Comparison of ENCODE assay signal across 9 cellular contexts in the genomic region with DNA sequence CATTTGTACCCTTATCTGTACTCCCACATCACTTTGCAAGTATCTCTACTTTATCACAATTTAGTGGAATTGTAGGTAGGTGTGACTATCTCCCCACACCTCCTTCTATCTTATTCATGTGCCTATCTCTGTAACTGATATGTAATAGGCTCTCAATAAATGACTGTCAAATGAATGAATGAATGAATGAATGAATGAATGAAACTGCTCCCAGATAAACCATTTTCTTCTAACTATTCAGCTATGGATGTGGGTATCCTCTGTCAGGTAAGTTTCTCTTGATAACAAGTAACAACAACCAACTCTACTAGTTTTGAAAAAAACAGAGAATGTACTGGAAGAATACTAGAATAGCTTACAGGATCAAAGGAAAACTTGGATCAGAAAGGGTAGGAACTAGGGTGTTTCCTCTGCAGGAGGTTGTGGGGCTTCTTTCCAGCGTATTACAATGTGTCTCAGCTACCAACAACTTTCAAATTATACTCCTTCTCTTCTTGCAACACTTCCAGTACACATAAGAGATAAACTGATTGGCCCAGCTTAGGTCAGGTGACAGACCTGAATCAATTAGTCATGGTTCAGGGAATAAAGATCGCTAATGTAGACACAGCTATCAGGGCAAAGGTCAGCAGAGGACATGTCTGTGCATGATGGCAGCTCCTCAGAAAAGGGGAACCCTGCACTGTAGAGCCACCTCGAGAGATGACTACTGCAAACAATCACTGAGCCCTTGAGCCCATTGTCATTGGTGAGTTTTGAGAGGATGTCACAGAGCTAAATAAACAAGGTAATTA. TPM values are rescaled to one million over a fixed set of nuclear protein-coding genes. Genes with fewer than 3 reads are reported as not detected.
DNase-seq lines count a peak whose midpoint lies in the region; ATAC-seq, FAIRE-seq and TF ChIP-seq lines count a peak whose summit lies in the region.
"Had no signal": no experiment of that assay in that cellular context is flagged by ENCODE, and none has a peak within 500 bp of the region (broad histone marks: within the 10 kb centered on the region; RNA-seq: fewer than 3 reads in every experiment).

No MANE protein-coding gene starts in this region.

- H3K36me3 ChIP-seq in RWPE2 (ENCODE audit: low read depth) (no peaks in the 10 kb centered on the region), small intestine (ENCODE audit: control insufficient read depth in 2 of 2, insufficient read depth in 2 of 2, low read length in 2 of 2) (no peaks in the 10 kb centered on the region)

- peaks cover 6% of the 10 kb centered on the region for H3K4me1 ChIP-seq in RWPE2 (ENCODE audit: insufficient read depth, poor library complexity, severe bottlenecking)
- peaks cover 0 to 2% of the 10 kb centered on the region in 2 donors for H3K4me1 ChIP-seq in small intestine (ENCODE audit: control insufficient read depth in 2 of 2, insufficient read depth in 1 of 2, low read depth in 1 of 2, low read length in 1 of 2)

- TF ChIP-seq CTCF in RWPE2 (IDR thresholded peaks at IDR 0.05; ENCODE audit: poor library complexity, severe bottlenecking) = no peak
- TF ChIP-seq CTCF in mesothelial cell of epicardium (IDR thresholded peaks at IDR 0.05; ENCODE audit: unreplicated experiment) = no peak

- no peak overlapping the region for H3K4me3 ChIP-seq in RWPE2 (ENCODE audit: severe bottlenecking)
- H3K4me3 ChIP-seq in small intestine (ENCODE audit: low read depth in 1 of 2, low read length in 2 of 2) = no peak overlapping the region

- H3K9me3 Mint-ChIP-seq in mesothelial cell of epicardium = no peaks in the 10 kb centered on the region

- no peak overlapping the region for H3K4me3 Mint-ChIP-seq in mesothelial cell of epicardium

- no peak overlapping the region for H3K27ac ChIP-seq in RWPE2 (ENCODE audit: poor library complexity, severe bottlenecking)
- peak overlapping the region in 1 of 2 donors; percentile 20 for H3K27ac ChIP-seq in small intestine (ENCODE audit: low read depth in 1 of 2, low read length in 1 of 2)

- H3K9me3 ChIP-seq in RWPE2 (ENCODE audit: severe bottlenecking) (no peaks in the 10 kb centered on the region), small intestine (ENCODE audit: control insufficient read depth, low read depth) (no peaks in the 10 kb centered on the region)

- H3K27me3 Mint-ChIP-seq in mesothelial cell of epicardium (ENCODE audit: low read depth) = no peaks in the 10 kb centered on the region

- no peaks in the 10 kb centered on the region for H3K4me1 Mint-ChIP-seq in mesothelial cell of epicardium

- peak; percentile 4 for DNase-seq in activated CD4-positive, alpha-beta T cell treated with anti-CD3 and anti-CD28 coated beads for 48 hours
- DNase-seq in activated CD4-positive, alpha-beta T cell treated with anti-CD3 and anti-CD28 coated beads, Interleukin-2, amount 50 U/mL, for 1 hour = no peak
- DNase-seq in RWPE2 (ENCODE audit: low spot score) = no peak
- DNase-seq in small intestine = peak; percentile 90
- DNase-seq in mesothelial cell of epicardium (ENCODE audit: low spot score in 2 of 2, unreplicated experiment in 2 of 2) = no peak
- DNase-seq: NCI-H187 treated with DMSO at 0.1 percent for 48 hours had no signal

- H3K36me3 Mint-ChIP-seq in mesothelial cell of epicardium = no peaks in the 10 kb centered on the region

- FAIRE-seq in small intestine (lab: Jason Lieb, UNC) = no peak

- WGBS in small intestine, 3 donors = 42 to 59% (median 46%) methylated on average over 3 of the region's 3 CpGs

- H3K27me3 ChIP-seq in RWPE2 (ENCODE audit: insufficient read depth, poor library complexity, severe bottlenecking) = no peaks in the 10 kb centered on the region
- H3K27me3 ChIP-seq in small intestine (ENCODE audit: control insufficient read depth in 2 of 2, insufficient read depth in 2 of 2, low read length in 2 of 2) = no peaks in the 10 kb centered on the region

- no peak overlapping the region for H3K27ac Mint-ChIP-seq in mesothelial cell of epicardium

- peak; percentile 78 for ATAC-seq in HG03175 (IDR thresholded peaks at IDR 0.05; ENCODE audit: unreplicated experiment)
- peak; percentile 68 for ATAC-seq in RWPE2 (ENCODE audit: low read depth)
- no peak for ATAC-seq in HG03108 (IDR thresholded peaks at IDR 0.05; ENCODE audit: unreplicated experiment)
- ATAC-seq in GM18502 (IDR thresholded peaks at IDR 0.05; ENCODE audit: poor library complexity, unreplicated experiment) = no peak

RNA-seq across cellular contexts. Expression of a gene that starts 37.0 kb away (rescaled TPM):
- polyA plus RNA-seq in small intestine = 10 to 100 TPM; 19.1 to 35.8 (median 28.4) TPM
- total RNA-seq in mesothelial cell of epicardium = 60.2 to 65.1 TPM (median 63.4 TPM) in 3 replicates

Comparison
In these comparisons a context has a peak if more than half of its experiments do, and no peak if none do; other contexts are left out.
1. DNase-seq: peak in activated CD4-positive, alpha-beta T cell treated with anti-CD3 and anti-CD28 coated beads for 48 hours (single experiment) and small intestine (single experiment); none in activated CD4-positive, alpha-beta T cell treated with anti-CD3 and anti-CD28 coated beads, Interleukin-2, amount 50 U/mL, for 1 hour (single experiment), RWPE2 (single experiment) and mesothelial cell of epicardium (0 of 2).
2. ATAC-seq: peak in HG03175 (single experiment) and RWPE2 (single experiment); none in HG03108 (single experiment) and GM18502 (single experiment).